In the genomic region with DNA sequence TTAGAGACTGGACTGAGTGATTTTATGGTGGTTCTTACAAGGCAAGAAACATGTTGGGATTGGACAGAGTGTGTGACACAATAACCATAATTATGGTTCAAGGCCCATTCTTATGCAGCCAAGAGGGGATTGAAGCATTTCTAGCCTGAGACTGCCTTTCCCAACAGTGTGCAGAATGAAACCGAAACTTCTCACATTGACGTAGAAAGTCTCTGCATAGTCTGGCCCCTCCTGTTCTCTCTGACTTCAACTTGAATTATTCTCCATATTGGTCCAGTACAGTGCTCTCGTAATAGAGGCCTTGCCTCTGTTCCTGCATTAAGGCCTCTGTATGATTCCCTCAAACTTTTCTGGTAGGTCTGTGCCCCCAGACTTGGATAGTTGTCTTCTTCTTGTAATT, we compare ENCODE assay signal across 13 cellular contexts.
A peak's percentile ranks its signal among the peaks of the same experiment; 100 is the strongest.
DNase-seq lines count a peak whose midpoint lies in the region; ATAC-seq and TF ChIP-seq lines count a peak whose summit lies in the region.
"Had no signal": no experiment of that assay in that cellular context is flagged by ENCODE, and none has a peak within 500 bp of the region (broad histone marks: within the 10 kb centered on the region; RNA-seq: fewer than 3 reads in every experiment).

No MANE protein-coding gene starts in this region.

- no peak overlapping the region for H3K4me3 Mint-ChIP-seq in activated CD4-positive, alpha-beta memory T cell treated with anti-CD3 and anti-CD28 coated beads for 36 hours

- TF ChIP-seq CTCF in fibroblast of villous mesenchyme (IDR thresholded peaks at IDR 0.05; ENCODE audit: insufficient read depth, low read depth, low read length), result no peak

- H3K27ac Mint-ChIP-seq in activated CD4-positive, alpha-beta memory T cell treated with anti-CD3 and anti-CD28 coated beads for 36 hours, result no peak overlapping the region

- no peaks in the 10 kb centered on the region for H3K9me3 Mint-ChIP-seq in activated CD4-positive, alpha-beta memory T cell treated with anti-CD3 and anti-CD28 coated beads for 36 hours

- H3K4me3 ChIP-seq in fibroblast of villous mesenchyme (ENCODE audit: low read depth, low read length), result no peak overlapping the region
- H3K4me3 ChIP-seq: heart right ventricle, SJSA1 had no signal

- no peak for TF ChIP-seq POLR2A in GM18505 (IDR thresholded peaks at IDR 0.05; ENCODE audit: borderline replicate concordance, extremely low read depth, insufficient read depth, insufficient read length)

- ATAC-seq in GM18505 (IDR thresholded peaks at IDR 0.05; ENCODE audit: unreplicated experiment) (peak; percentile 96), GM21423 (IDR thresholded peaks at IDR 0.05; ENCODE audit: unreplicated experiment) (peak; percentile 96), HG03175 (IDR thresholded peaks at IDR 0.05; ENCODE audit: unreplicated experiment) (peak; percentile 96)

- CTCF ChIA-PET in activated CD4-positive, alpha-beta memory T cell treated with anti-CD3 and anti-CD28 coated beads for 36 hours (lab: Charles Lee), result no interaction called here

- no peaks in the 10 kb centered on the region for H3K36me3 Mint-ChIP-seq in activated CD4-positive, alpha-beta memory T cell treated with anti-CD3 and anti-CD28 coated beads for 36 hours

- POLR2A ChIA-PET in activated CD4-positive, alpha-beta memory T cell treated with anti-CD3 and anti-CD28 coated beads for 36 hours (lab: Charles Lee), result no interaction called here

- DNase-seq in fibroblast of villous mesenchyme (ENCODE audit: low read depth) (peak; percentile 59), amniotic stem cell (lab: John Stamatoyannopoulos, UW) (no peak), islet precursor cell (no peak)
- DNase-seq in activated T-cell treated with anti-CD3 and anti-CD28 coated beads, Interleukin-2, amount 50 U/mL, for 48 hours, result no peak
- no peak for DNase-seq in activated CD4-positive, alpha-beta memory T cell treated with anti-CD3 and anti-CD28 coated beads for 36 hours
- DNase-seq: DMS53, heart right ventricle, IMR-90, substantia nigra had no signal

- intact Hi-C loops in activated CD4-positive, alpha-beta memory T cell treated with anti-CD3 and anti-CD28 coated beads for 36 hours (cut with micrococcal nuclease), result loop anchor here (10.0 kb wide), 1 partner anchor 225 kb away; no protein-coding TSS in a partner anchor

- peaks cover 5% of the 10 kb centered on the region for H3K4me1 Mint-ChIP-seq in activated CD4-positive, alpha-beta memory T cell treated with anti-CD3 and anti-CD28 coated beads for 36 hours (ENCODE audit: low read depth)

- H3K27me3 Mint-ChIP-seq in activated CD4-positive, alpha-beta memory T cell treated with anti-CD3 and anti-CD28 coated beads for 36 hours, result no peaks in the 10 kb centered on the region
